ENCODE assay signal across 1 cellular context in genomic region chr10:103669243-103669929, GRCh38.
TF ChIP-seq lines count a peak whose summit lies in the region.

No MANE protein-coding gene starts in this region.

TF ChIP-seq in GM23338, 12 proteins besides CTCF, POLR2A, EP300 and RAD21 (continued from another document):
- TF ChIP-seq ZNF462 (CRISPR knock-in tag; IDR thresholded peaks at IDR 0.05) (no peak), ETS1 (IDR thresholded peaks at IDR 0.05) (no peak)
